ENCODE assay signal across 1 cellular context in the genomic region with DNA sequence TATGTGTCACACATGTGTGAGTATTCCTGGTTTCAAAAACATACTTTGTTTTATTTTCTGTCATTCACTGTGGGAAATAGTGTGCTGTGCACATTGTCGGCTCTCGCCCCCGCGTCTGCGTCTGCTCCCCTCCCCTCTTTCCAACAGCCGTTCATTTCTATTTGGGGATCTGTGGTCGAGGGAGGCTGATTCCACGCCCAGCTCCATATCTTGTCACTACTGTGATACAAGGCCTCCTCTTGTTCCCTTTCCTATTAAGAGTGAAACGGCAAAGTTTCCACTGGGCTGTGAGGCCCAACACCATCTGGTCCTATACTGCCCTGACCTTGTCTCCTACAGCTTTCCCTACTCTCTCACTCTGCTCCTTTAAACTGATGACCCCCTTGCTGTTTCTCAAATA.
TF ChIP-seq lines count a peak whose summit lies in the region.

No MANE protein-coding gene starts in this region.

TF ChIP-seq in IMR-90, 13 proteins besides CTCF, POLR2A, EP300 and RAD21:
- TF ChIP-seq RCOR1 (IDR thresholded peaks at IDR 0.05; ENCODE audit: insufficient replicate concordance, low read length) (no peak), MAFK (IDR thresholded peaks at IDR 0.05; ENCODE audit: low read depth, low read length) (no peak), CEBPB (IDR thresholded peaks at IDR 0.05; ENCODE audit: low read depth, low read length) (no peak), FOS (IDR thresholded peaks at IDR 0.05; ENCODE audit: low read depth, low read length) (no peak), RFX5 (IDR thresholded peaks at IDR 0.05; ENCODE audit: low read depth, low read length) (no peak), SMC3 (IDR thresholded peaks at IDR 0.05; ENCODE audit: low read depth, low read length) (no peak), BHLHE40 (IDR thresholded peaks at IDR 0.05; ENCODE audit: low read depth, low read length) (no peak), MAZ (IDR thresholded peaks at IDR 0.05; ENCODE audit: borderline replicate concordance, low read depth, low read length) (no peak), NFE2L2 (IDR thresholded peaks at IDR 0.05; ENCODE audit: low read depth, low read length) (no peak), MXI1 (IDR thresholded peaks at IDR 0.05; ENCODE audit: borderline replicate concordance, low read depth, low read length) (no peak), CHD1 (IDR thresholded peaks at IDR 0.05; ENCODE audit: low read depth, low read length) (no peak)
- TF ChIP-seq, protein P1, sequence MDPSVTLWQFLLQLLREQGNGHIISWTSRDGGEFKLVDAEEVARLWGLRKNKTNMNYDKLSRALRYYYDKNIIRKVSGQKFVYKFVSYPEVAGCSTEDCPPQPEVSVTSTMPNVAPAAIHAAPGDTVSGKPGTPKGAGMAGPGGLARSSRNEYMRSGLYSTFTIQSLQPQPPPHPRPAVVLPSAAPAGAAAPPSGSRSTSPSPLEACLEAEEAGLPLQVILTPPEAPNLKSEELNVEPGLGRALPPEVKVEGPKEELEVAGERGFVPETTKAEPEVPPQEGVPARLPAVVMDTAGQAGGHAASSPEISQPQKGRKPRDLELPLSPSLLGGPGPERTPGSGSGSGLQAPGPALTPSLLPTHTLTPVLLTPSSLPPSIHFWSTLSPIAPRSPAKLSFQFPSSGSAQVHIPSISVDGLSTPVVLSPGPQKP (IDR thresholded peaks at IDR 0.05; ENCODE audit: borderline replicate concordance, low read depth, low read length): no peak
- TF ChIP-seq, protein P2, sequence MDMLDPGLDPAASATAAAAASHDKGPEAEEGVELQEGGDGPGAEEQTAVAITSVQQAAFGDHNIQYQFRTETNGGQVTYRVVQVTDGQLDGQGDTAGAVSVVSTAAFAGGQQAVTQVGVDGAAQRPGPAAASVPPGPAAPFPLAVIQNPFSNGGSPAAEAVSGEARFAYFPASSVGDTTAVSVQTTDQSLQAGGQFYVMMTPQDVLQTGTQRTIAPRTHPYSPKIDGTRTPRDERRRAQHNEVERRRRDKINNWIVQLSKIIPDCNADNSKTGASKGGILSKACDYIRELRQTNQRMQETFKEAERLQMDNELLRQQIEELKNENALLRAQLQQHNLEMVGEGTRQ (IDR thresholded peaks at IDR 0.05; ENCODE audit: low read depth, low read length): no peak
